ENCODE assay signal across 14 cellular contexts in the genomic region with DNA sequence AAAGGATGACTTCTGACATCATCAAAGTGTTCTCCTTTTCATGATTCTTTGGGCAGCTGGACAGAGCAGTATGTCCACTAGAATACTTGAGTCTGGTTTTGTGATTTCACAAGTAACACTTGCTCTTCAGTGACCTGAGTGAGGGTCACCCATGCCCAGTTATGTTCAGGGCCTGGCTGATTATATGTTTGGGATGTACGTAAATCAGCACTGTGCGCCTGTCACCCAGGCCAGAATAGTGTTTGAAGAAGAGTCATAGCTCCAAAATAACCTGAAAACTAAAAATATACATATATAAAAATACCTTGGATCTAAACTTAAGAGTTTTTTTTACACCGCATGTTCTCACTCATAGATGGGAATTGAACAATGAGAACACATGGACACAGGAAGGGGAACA. TPM values are rescaled to one million over a fixed set of nuclear protein-coding genes. Genes with fewer than 3 reads are reported as not detected.
A peak's percentile ranks its signal among the peaks of the same experiment; 100 is the strongest.
DNase-seq lines count a peak whose midpoint lies in the region; ATAC-seq and TF ChIP-seq lines count a peak whose summit lies in the region.
"Had no signal": no experiment of that assay in that cellular context is flagged by ENCODE, and none has a peak within 500 bp of the region (broad histone marks: within the 10 kb centered on the region; RNA-seq: fewer than 3 reads in every experiment).

No MANE protein-coding gene starts in this region.

- peak overlapping the region; percentile 25; the same call in 1 of the 2 replicates for H3K27ac ChIP-seq in DND-41 (ENCODE audit: low read length)
- peak overlapping the region in 10 of 59 donors; percentile 0 to 39 (median 16) for H3K27ac ChIP-seq in dorsolateral prefrontal cortex
- H3K27ac ChIP-seq in neural cell (ENCODE audit: low read length): no peak overlapping the region
- H3K27ac ChIP-seq in stomach: no peak overlapping the region
- H3K27ac ChIP-seq: left ventricle myocardium inferior, pancreas had no signal

- intact Hi-C loops in dorsolateral prefrontal cortex (cut with DNase I) (no loop called here), stomach (cut with DNase I; ENCODE audit: low total_unique reads) (no loop called here)

- TF ChIP-seq POLR2A in stomach (IDR thresholded peaks at IDR 0.05): no peak

- TF ChIP-seq EP300 in neural cell (conservative IDR thresholded peaks at IDR 0.05; ENCODE audit: poor library complexity, severe bottlenecking) (no peak), stomach (IDR thresholded peaks at IDR 0.05) (no peak)

- H3K4me3 ChIP-seq in DND-41 (ENCODE audit: low read depth in 1 of 2, low read length in 2 of 2) (peak overlapping the region in 1 of 2 experiments; percentile 35; a peak in 1 of 4 replicates), Loucy (ENCODE audit: low read length, poor library complexity, severe bottlenecking) (peak overlapping the region; percentile 95), dorsolateral prefrontal cortex (peak overlapping the region in 38 of 59 donors; percentile 0 to 99 (median 86)), neural cell (ENCODE audit: low read length) (peak overlapping the region; percentile 96), stomach (no peak overlapping the region)
- H3K4me3 ChIP-seq: left ventricle myocardium inferior, pancreas had no signal

- TF ChIP-seq RAD21 in neural cell (conservative IDR thresholded peaks at IDR 0.05): no peak

- H3K9ac ChIP-seq in DND-41 (ENCODE audit: low read depth, low read length) (no peak overlapping the region; the same call in 1 of the 2 replicates), Loucy (ENCODE audit: low read depth, low read length, poor library complexity, severe bottlenecking) (no peak overlapping the region), neural cell (ENCODE audit: low read length) (peak overlapping the region; percentile 8)

- H4K20me1 ChIP-seq in DND-41 (ENCODE audit: insufficient read depth, low read length) (peaks cover 3% of the 10 kb centered on the region; the same call in 1 of the 2 replicates), Loucy (ENCODE audit: insufficient read depth, low read length, poor library complexity, severe bottlenecking) (peaks cover 15% of the 10 kb centered on the region), neural cell (ENCODE audit: insufficient read depth) (no peaks in the 10 kb centered on the region)

- H3F3A ChIP-seq in Loucy (ENCODE audit: low read depth) (0 out of 2 replicates have a peak, but pooled peaks cover 5% of the 10 kb centered on the region), neural cell (ENCODE audit: insufficient read depth, low read length, poor library complexity, severe bottlenecking) (no peaks in the 10 kb centered on the region)

- H3K27me3 ChIP-seq in DND-41 (ENCODE audit: insufficient read depth, low read length, poor library complexity): no peaks in the 10 kb centered on the region
- H3K27me3 ChIP-seq in Loucy (ENCODE audit: insufficient read depth, low read length, poor library complexity, severe bottlenecking): no peaks in the 10 kb centered on the region
- H3K27me3 ChIP-seq in dorsolateral prefrontal cortex: no peaks in the 10 kb centered on the region
- H3K27me3 ChIP-seq in neural cell (ENCODE audit: insufficient read depth, low read depth, low read length): no peaks in the 10 kb centered on the region
- no peaks in the 10 kb centered on the region for H3K27me3 ChIP-seq in stomach
- H3K27me3 ChIP-seq: pancreas had no signal

- 87 to 96% (median 95%) methylated on average over 3 of the region's 3 CpGs for WGBS in stomach, 5 donors

- H3K9me3 ChIP-seq in DND-41 (ENCODE audit: insufficient read depth, low read length, severe bottlenecking) (no peaks in the 10 kb centered on the region), Loucy (ENCODE audit: insufficient read depth, low read depth, low read length) (no peaks in the 10 kb centered on the region), neural cell (ENCODE audit: low read length) (no peaks in the 10 kb centered on the region), stomach (no peaks in the 10 kb centered on the region)
- H3K9me3 ChIP-seq: left ventricle myocardium inferior, pancreas had no signal

- peak overlapping the region; percentile 88 for H3K4me2 ChIP-seq in DND-41 (ENCODE audit: insufficient read depth, low read length)
- peak overlapping the region; percentile 82 for H3K4me2 ChIP-seq in Loucy (ENCODE audit: low read depth, low read length, poor library complexity, severe bottlenecking)
- H3K4me2 ChIP-seq in neural cell (ENCODE audit: low read length): peak overlapping the region; percentile 96

- H3K4me1 ChIP-seq in DND-41 (ENCODE audit: insufficient read depth, low read length) (peaks cover 46% of the 10 kb centered on the region), Loucy (ENCODE audit: insufficient read depth, low read length, poor library complexity, severe bottlenecking) (peaks cover 39% of the 10 kb centered on the region), stomach (peaks cover 12 to 41% (median 27%) of the 10 kb centered on the region in 4 donors)

- DNase-seq in DND-41 (no peak), dorsolateral prefrontal cortex (no peak), stomach (no peak), NCI-H128 (lab: John Stamatoyannopoulos, UW; ENCODE audit: unreplicated experiment) (no peak), KBM-7 (no peak), activated T-cell treated with anti-CD3 and anti-CD28 coated beads for 4 hours (no peak)
- DNase-seq: left ventricle myocardium inferior; NCI-H187 treated with DMSO at 0.1 percent for 48 hours; NCI-H524 treated with DMSO at 0.1 percent for 48 hours; pancreas; stimulated activated CD4-positive, alpha-beta T cell treated with anti-CD3 and anti-CD28 coated beads, Interleukin-2, amount 100 ng/mL, for 48 hours had no signal

- H3K9me2 ChIP-seq in Loucy (replicated peaks; ENCODE audit: low read depth, low read length): no peaks in the 10 kb centered on the region
- no peaks in the 10 kb centered on the region for H3K9me2 ChIP-seq in neural cell (ENCODE audit: insufficient read depth, low read length)

- no peak for TF ChIP-seq CTCF in DND-41 (IDR thresholded peaks at IDR 0.05; ENCODE audit: borderline replicate concordance, extremely low read depth, low read length, poor library complexity, severe bottlenecking)
- TF ChIP-seq CTCF in Loucy (conservative IDR thresholded peaks at IDR 0.05; ENCODE audit: low read length): no peak
- TF ChIP-seq CTCF in dorsolateral prefrontal cortex (IDR thresholded peaks at IDR 0.05 in 54 of 56, conservative IDR thresholded peaks at IDR 0.05 in 2 of 56; ENCODE audit: low read depth in 1 of 56, partially characterized antibody in 56 of 56): no peak
- TF ChIP-seq CTCF in neural cell (IDR thresholded peaks at IDR 0.05; ENCODE audit: poor library complexity, severe bottlenecking): no peak
- no peak for TF ChIP-seq CTCF in stomach (IDR thresholded peaks at IDR 0.05)

- peaks cover 81% of the 10 kb centered on the region for H3K79me2 ChIP-seq in DND-41 (ENCODE audit: insufficient read depth, low read length)
- peaks cover 51% of the 10 kb centered on the region for H3K79me2 ChIP-seq in Loucy (ENCODE audit: insufficient read depth, low read length)
- H3K79me2 ChIP-seq in neural cell (replicated peaks; ENCODE audit: insufficient read depth, low read length): peaks cover 77% of the 10 kb centered on the region

- H2AFZ ChIP-seq in DND-41 (ENCODE audit: low read depth, low read length) (no peak overlapping the region), Loucy (ENCODE audit: low read length) (no peak overlapping the region), neural cell (ENCODE audit: low read depth, low read length) (no peak overlapping the region)

- in situ Hi-C loops in KBM-7 (cut with MboI; ENCODE audit: low pct_unique_long_range_greater_than_20kb, low sequenced_read_pairs): no loop called here

- peaks cover 16% of the 10 kb centered on the region for H3K36me3 ChIP-seq in DND-41 (ENCODE audit: insufficient read depth, low read length)
- no peaks in the 10 kb centered on the region for H3K36me3 ChIP-seq in Loucy (ENCODE audit: insufficient read depth, low read length)
- no peaks in the 10 kb centered on the region for H3K36me3 ChIP-seq in neural cell (ENCODE audit: insufficient read depth, low read length)
- H3K36me3 ChIP-seq in stomach: peaks cover 0 to 4% (median 0%) of the 10 kb centered on the region in 4 donors
- H3K36me3 ChIP-seq: left ventricle myocardium inferior, pancreas had no signal

- ATAC-seq in DND-41 (ENCODE audit: insufficient read depth, low read depth): no peak
- ATAC-seq: HepG2, pancreas had no signal

TF ChIP-seq in neural cell, 6 proteins besides CTCF, POLR2A, EP300 and RAD21:
- TF ChIP-seq POLR2AphosphoS5 (IDR thresholded peaks at IDR 0.05) (no peak), TAF1 (IDR thresholded peaks at IDR 0.05; ENCODE audit: low read depth) (no peak)
TF ChIP-seq in neural cell: peak in this region for 0.

RNA-seq across cellular contexts. Expression of a gene that starts 3.8 kb away (rescaled TPM):
- total RNA-seq in dorsolateral prefrontal cortex: 10 to 100 TPM; 52.6 to 94.5 (median 74.8) TPM
- 33.8 and 41.1 TPM in 2 replicates for polyA plus RNA-seq in neural cell
- 85.7 and 118 TPM in 2 replicates for polyA minus RNA-seq in neural cell
- total RNA-seq in stomach: 10 to 100 TPM in 1 of 5 donors, 1 to 10 TPM in 4; 1.7 to 17.3 (median 2.7) TPM
- 1 to 10 TPM; 1.6 to 1.8 (median 1.7) TPM for polyA plus RNA-seq in stomach

Comparison
In these comparisons a context has a peak if more than half of its experiments do, and no peak if none do; other contexts are left out.
1. H3K4me3 ChIP-seq: peak in Loucy (single experiment), dorsolateral prefrontal cortex (38 of 59) and neural cell (single experiment); none in stomach (0 of 4).
2. Peak in every context shown above with its lines, with median percentiles within 50 percentile points of each other: H3K4me2 ChIP-seq.